1 cellular context compared by ENCODE assay signal in genomic region chr11:12043959-12044772, GRCh38.
TF ChIP-seq lines count a peak whose summit lies in the region.

No MANE protein-coding gene starts in this region.

TF ChIP-seq in HepG2, 621 proteins besides CTCF, POLR2A, EP300 and RAD21 (continued from another document and continues in another):
- TF ChIP-seq NCOA5 (CRISPR knock-in tag; IDR thresholded peaks at IDR 0.05): no peak
- TF ChIP-seq ZNF414 (CRISPR knock-in tag; IDR thresholded peaks at IDR 0.05): 0 out of 2 replicates have a peak, but pooled peaks have one; percentile 40
- TF ChIP-seq ZNF781 (CRISPR knock-in tag; IDR thresholded peaks at IDR 0.05; ENCODE audit: borderline replicate concordance, not compliant biosample characterization): no peak
- TF ChIP-seq ZNF570 (CRISPR knock-in tag; IDR thresholded peaks at IDR 0.05; ENCODE audit: borderline replicate concordance): no peak
- no peak for TF ChIP-seq ZBED4 (CRISPR knock-in tag; IDR thresholded peaks at IDR 0.05; ENCODE audit: borderline replicate concordance)
- 0 out of 2 replicates have a peak, but pooled peaks have one; percentile 19 for TF ChIP-seq MEIS2 (CRISPR knock-in tag; IDR thresholded peaks at IDR 0.05)
- TF ChIP-seq ZNF33A (CRISPR knock-in tag; IDR thresholded peaks at IDR 0.05; ENCODE audit: borderline replicate concordance): 0 out of 2 replicates have a peak, but pooled peaks have one; percentile 68
- TF ChIP-seq ZNF580 (CRISPR knock-in tag; IDR thresholded peaks at IDR 0.05; ENCODE audit: borderline replicate concordance, low read depth): peak; percentile 70; the same call in 1 of the 2 replicates
- no peak; the same call in 1 of the 2 replicates for TF ChIP-seq ZNF788 (CRISPR knock-in tag; IDR thresholded peaks at IDR 0.05; ENCODE audit: borderline replicate concordance)
- TF ChIP-seq ISX (CRISPR knock-in tag; conservative IDR thresholded peaks at IDR 0.05): no peak
- TF ChIP-seq KDM1A (CRISPR knock-in tag; IDR thresholded peaks at IDR 0.05): no peak
- no peak for TF ChIP-seq DBP (CRISPR knock-in tag; IDR thresholded peaks at IDR 0.05; ENCODE audit: not compliant biosample characterization)
- TF ChIP-seq SPEN (CRISPR knock-in tag; IDR thresholded peaks at IDR 0.05; ENCODE audit: low read depth): no peak
- TF ChIP-seq HNRNPK (IDR thresholded peaks at IDR 0.05; ENCODE audit: low read depth, low read length, poor library complexity, severe bottlenecking): no peak
- TF ChIP-seq SNAI1 (CRISPR knock-in tag; IDR thresholded peaks at IDR 0.05; ENCODE audit: borderline replicate concordance): no peak
- TF ChIP-seq HNRNPL (IDR thresholded peaks at IDR 0.05; ENCODE audit: low read depth, low read length): no peak
- TF ChIP-seq ZNF484 (CRISPR knock-in tag; IDR thresholded peaks at IDR 0.05; ENCODE audit: borderline replicate concordance, low read depth): no peak
- TF ChIP-seq DDIT3 (CRISPR knock-in tag; IDR thresholded peaks at IDR 0.05): no peak
- no peak for TF ChIP-seq E2F1 (CRISPR knock-in tag; IDR thresholded peaks at IDR 0.05)
- TF ChIP-seq BRF2 (CRISPR knock-in tag; IDR thresholded peaks at IDR 0.05): no peak
- TF ChIP-seq FOXJ3 (CRISPR knock-in tag; IDR thresholded peaks at IDR 0.05; ENCODE audit: borderline replicate concordance): no peak
- TF ChIP-seq ZNF674 (CRISPR knock-in tag; IDR thresholded peaks at IDR 0.05; ENCODE audit: low read depth): no peak
- no peak for TF ChIP-seq LBX2 (CRISPR knock-in tag; IDR thresholded peaks at IDR 0.05; ENCODE audit: borderline replicate concordance)
- peak; percentile 72 for TF ChIP-seq ZNF605 (CRISPR knock-in tag; IDR thresholded peaks at IDR 0.05)
- 0 out of 2 replicates have a peak, but pooled peaks have one; percentile 11 for TF ChIP-seq TFAP4 (IDR thresholded peaks at IDR 0.05; ENCODE audit: borderline replicate concordance, low read depth)
- no peak for TF ChIP-seq MAFK (conservative IDR thresholded peaks at IDR 0.05 in 1 of 2, IDR thresholded peaks at IDR 0.05 in 1 of 2; ENCODE audit: low read length in 2 of 2)
- no peak for TF ChIP-seq ZNF552 (CRISPR knock-in tag; IDR thresholded peaks at IDR 0.05; ENCODE audit: borderline replicate concordance)
- no peak for TF ChIP-seq ATF5 (CRISPR knock-in tag; IDR thresholded peaks at IDR 0.05; ENCODE audit: low read depth)
- TF ChIP-seq SSRP1 (CRISPR knock-in tag; IDR thresholded peaks at IDR 0.05): no peak
- no peak for TF ChIP-seq ZNF777 (CRISPR knock-in tag; IDR thresholded peaks at IDR 0.05)
- TF ChIP-seq ZFX (CRISPR knock-in tag; IDR thresholded peaks at IDR 0.05; ENCODE audit: low read depth): 0 out of 2 replicates have a peak, but pooled peaks have one; percentile 20
- TF ChIP-seq SMAD3 (CRISPR knock-in tag; IDR thresholded peaks at IDR 0.05): peak; percentile 70; the same call in 1 of the 2 replicates
- no peak for TF ChIP-seq ZSCAN22 (CRISPR knock-in tag; IDR thresholded peaks at IDR 0.05)
- TF ChIP-seq EZH2 (conservative IDR thresholded peaks at IDR 0.05; ENCODE audit: low read depth, low read length): no peak
- TF ChIP-seq SOX13 (IDR thresholded peaks at IDR 0.05): no peak
- TF ChIP-seq SOX13 (CRISPR knock-in tag; conservative IDR thresholded peaks at IDR 0.05 in 1 of 2, IDR thresholded peaks at IDR 0.05 in 1 of 2): peak in 1 of 2 experiments; percentile 34; a peak in 1 of 4 replicates
- no peak for TF ChIP-seq PRPF4 (IDR thresholded peaks at IDR 0.05; ENCODE audit: low read depth, low read length, poor library complexity, severe bottlenecking)
- TF ChIP-seq ZBTB8A (CRISPR knock-in tag; IDR thresholded peaks at IDR 0.05; ENCODE audit: borderline replicate concordance, low read depth): no peak
- no peak for TF ChIP-seq ZBTB34 (CRISPR knock-in tag; IDR thresholded peaks at IDR 0.05)
- TF ChIP-seq ATRX (CRISPR knock-in tag; IDR thresholded peaks at IDR 0.05; ENCODE audit: borderline replicate concordance): no peak
- peak; percentile 74; the same call in 1 of the 2 replicates for TF ChIP-seq CREBL2 (CRISPR knock-in tag; IDR thresholded peaks at IDR 0.05; ENCODE audit: borderline replicate concordance)
- TF ChIP-seq CHD4 (IDR thresholded peaks at IDR 0.05; ENCODE audit: borderline replicate concordance, low read length): no peak
- no peak for TF ChIP-seq ELK4 (CRISPR knock-in tag; IDR thresholded peaks at IDR 0.05; ENCODE audit: borderline replicate concordance)
- no peak for TF ChIP-seq ZNF773 (CRISPR knock-in tag; IDR thresholded peaks at IDR 0.05; ENCODE audit: borderline replicate concordance)
- TF ChIP-seq ZMYM4 (CRISPR knock-in tag; IDR thresholded peaks at IDR 0.05): no peak
- 0 out of 2 replicates have a peak, but pooled peaks have one; percentile 17 for TF ChIP-seq KDM5B (CRISPR knock-in tag; IDR thresholded peaks at IDR 0.05; ENCODE audit: borderline replicate concordance)
- TF ChIP-seq ZNF790 (CRISPR knock-in tag; IDR thresholded peaks at IDR 0.05; ENCODE audit: borderline replicate concordance): no peak
- TF ChIP-seq SMAD1 (CRISPR knock-in tag; IDR thresholded peaks at IDR 0.05; ENCODE audit: borderline replicate concordance, low read depth): no peak
- TF ChIP-seq ZNF224 (CRISPR knock-in tag; IDR thresholded peaks at IDR 0.05): no peak
- TF ChIP-seq RARA (CRISPR knock-in tag; IDR thresholded peaks at IDR 0.05): peak; percentile 67
- no peak for TF ChIP-seq ZNF589 (CRISPR knock-in tag; conservative IDR thresholded peaks at IDR 0.05)
- TF ChIP-seq ATF1 (CRISPR knock-in tag; IDR thresholded peaks at IDR 0.05): no peak
- no peak for TF ChIP-seq ZNF615 (CRISPR knock-in tag; IDR thresholded peaks at IDR 0.05; ENCODE audit: borderline replicate concordance)
- no peak for TF ChIP-seq SIX1 (CRISPR knock-in tag; IDR thresholded peaks at IDR 0.05; ENCODE audit: borderline replicate concordance)
- TF ChIP-seq RBAK (CRISPR knock-in tag; IDR thresholded peaks at IDR 0.05): no peak
